In the genomic region with DNA sequence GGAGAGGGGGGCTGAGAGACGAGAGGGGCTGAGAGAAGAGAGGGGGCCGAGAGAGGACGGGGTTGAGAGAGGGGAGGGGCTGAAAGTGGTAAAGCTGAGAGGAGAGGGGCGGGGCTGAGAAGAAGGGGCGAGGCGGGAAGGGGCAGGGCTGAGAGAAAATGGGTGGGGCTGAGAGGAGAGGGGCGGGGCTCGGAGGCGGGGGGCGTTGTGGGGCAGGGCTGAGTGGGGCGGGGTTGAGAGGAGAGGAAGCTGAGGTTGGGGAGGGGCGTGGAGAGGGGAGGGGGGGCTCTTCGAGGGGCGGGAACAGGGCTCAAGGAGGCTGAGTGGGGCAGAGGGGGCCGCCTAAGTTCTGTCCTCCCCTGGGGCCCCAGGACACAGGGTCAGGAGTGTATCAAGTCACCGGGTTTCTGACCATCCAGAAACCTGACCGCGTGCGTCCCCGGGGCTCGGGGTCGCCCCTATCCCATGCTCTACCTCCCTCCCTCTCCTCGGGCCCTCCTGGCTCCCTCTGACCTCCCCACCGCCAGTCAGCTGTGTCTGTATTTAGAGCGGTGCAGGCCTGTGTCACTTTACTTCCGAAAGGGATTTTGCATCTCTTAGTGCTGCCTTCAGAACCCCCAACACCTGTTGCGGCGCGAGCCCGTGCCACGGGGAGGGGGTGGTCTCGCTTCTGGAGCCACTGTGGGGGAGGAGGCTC, we compare ENCODE assay signal across 9 cellular contexts. TPM values are rescaled to one million over a fixed set of nuclear protein-coding genes. Genes with fewer than 3 reads are reported as not detected.
DNase-seq lines count a peak whose midpoint lies in the region; ATAC-seq, FAIRE-seq and TF ChIP-seq lines count a peak whose summit lies in the region.
"Had no signal": no experiment of that assay in that cellular context is flagged by ENCODE, and none has a peak within 500 bp of the region (broad histone marks: within the 10 kb centered on the region; RNA-seq: fewer than 3 reads in every experiment).

No MANE protein-coding gene starts in this region.

- H3K36me3 ChIP-seq in SK-N-MC (ENCODE audit: insufficient read depth, low read length) (no peaks in the 10 kb centered on the region), adrenal gland (replicated peaks in 1 of 2) (no peaks in the 10 kb centered on the region)

- peaks cover 4 to 11% of the 10 kb centered on the region in 2 donors for H3K4me1 ChIP-seq in adrenal gland (replicated peaks in 1 of 2)

- no peak for TF ChIP-seq POLR2A in adrenal gland (IDR thresholded peaks at IDR 0.05)

- no peak overlapping the region for H3K27ac ChIP-seq in SK-N-MC
- H3K27ac ChIP-seq in adrenal gland, result no peak overlapping the region
- H3K27ac ChIP-seq: epithelial cell of prostate had no signal

- peak overlapping the region; percentile 74 for H3K4me3 ChIP-seq in SK-N-MC
- H3K4me3 ChIP-seq in adrenal gland, result peak overlapping the region in 1 of 4 donors; percentile 23

- H3K9me3 ChIP-seq in SK-N-MC (ENCODE audit: low read depth, low read length) (no peaks in the 10 kb centered on the region), adrenal gland (replicated peaks in 1 of 3) (no peaks in the 10 kb centered on the region)

- WGBS in adrenal gland, 4 donors, result 0 to 3% (median 2%) methylated on average over 13 to 31 of the region's 32 CpGs

- ATAC-seq in HG03108 (IDR thresholded peaks at IDR 0.05; ENCODE audit: unreplicated experiment) (peak; percentile 52), GM21528 (IDR thresholded peaks at IDR 0.05; ENCODE audit: low FRiP score, unreplicated experiment) (no peak)

- peak; percentile 60 for DNase-seq in AG20443 (ENCODE audit: low spot score)
- no peak for DNase-seq in SK-N-MC (ENCODE audit: low read depth, low spot score)
- peak; percentile 48 to 83 (median 68) for DNase-seq in adrenal gland
- DNase-seq in lung microvascular endothelial cell (ENCODE audit: low read depth in 2 of 2), result peak; percentile 51 to 59
- peak; percentile 77 for DNase-seq in urothelium cell line (ENCODE audit: low spot score)
- no peak for DNase-seq in globus pallidus (ENCODE audit: low spot score)

- no peak for FAIRE-seq in urothelium cell line (lab: Jason Lieb, UNC)

- H3K9ac ChIP-seq in SK-N-MC (ENCODE audit: insufficient read length), result no peak overlapping the region

- TF ChIP-seq CTCF in adrenal gland (IDR thresholded peaks at IDR 0.05), result no peak

- intact Hi-C loops in adrenal gland (cut with DNase I), result no loop called here

- H3K27me3 ChIP-seq in adrenal gland, result no peaks in the 10 kb centered on the region

RNA-seq across cellular contexts. Expression of gene SEMA6B, which starts 38.6 kb away (rescaled TPM):
- total RNA-seq in adrenal gland (10 to 100 TPM; 12.9 to 59.2 (median 40.5) TPM), lung microvascular endothelial cell (18.1 and 50.6 TPM in 2 replicates)
- polyA plus RNA-seq in adrenal gland, result 10 to 100 TPM in 2 of 3 donors, 1 to 10 TPM in 1; 3.1 to 19.8 (median 15.9) TPM

RNA-seq across cellular contexts. Expression of gene TNFAIP8L1, which starts 41.2 kb away (rescaled TPM):
- 1 to 10 TPM; 3.9 to 8.1 (median 5.5) TPM for total RNA-seq in adrenal gland
- polyA plus RNA-seq in adrenal gland, result 10 to 100 TPM in 1 of 3 donors, 1 to 10 TPM in 2; 2.6 to 13.8 (median 5.8) TPM
- 53.2 and 69.4 TPM in 2 replicates for total RNA-seq in lung microvascular endothelial cell

RNA-seq across cellular contexts. Expression of gene LRG1, which starts 58.3 kb away (rescaled TPM):
- total RNA-seq in adrenal gland (10 to 100 TPM in 1 of 8 donors, 1 to 10 TPM in 5, under 1 TPM in 1, not detected in 1; 0.84 to 52.5 (median 3.9) TPM), lung microvascular endothelial cell (0.87 and 1.6 TPM in 2 replicates)
- polyA plus RNA-seq in adrenal gland, result 1 to 10 TPM in 2 of 3 donors, under 1 TPM in 1; 0.80 to 1.6 (median 1.2) TPM

Comparison
In these comparisons a context has a peak if more than half of its experiments do, and no peak if none do; other contexts are left out.
1. DNase-seq: peak in AG20443 (single experiment), adrenal gland (7 of 7), lung microvascular endothelial cell (2 of 2) and urothelium cell line (single experiment); none in SK-N-MC (single experiment) and globus pallidus (single experiment).